ENCODE assay signal across 8 cellular contexts in genomic region chr13:100675660-100676129, GRCh38. TPM values are rescaled to one million over a fixed set of nuclear protein-coding genes. Genes with fewer than 3 reads are reported as not detected.
DNase-seq lines count a peak whose midpoint lies in the region; ATAC-seq, FAIRE-seq and TF ChIP-seq lines count a peak whose summit lies in the region.

No MANE protein-coding gene starts in this region.

- H3K36me3 Mint-ChIP-seq in natural killer cell = no peaks in the 10 kb centered on the region

- H4K20me1 ChIP-seq in Karpas-422 (ENCODE audit: insufficient read depth, low read depth, low read length) = no peaks in the 10 kb centered on the region

- DNase-seq in AG04450 (ENCODE audit: low read depth, low spot score) (no peak), Karpas-422 (peak; percentile 49), cardiac fibroblast (ENCODE audit: low read depth in 2 of 2) (no peak), natural killer cell (peak; percentile 28), GM12892 (ENCODE audit: insufficient read length) (no peak), cortex of kidney (lab: John Stamatoyannopoulos, UW) (no peak), amniotic stem cell (lab: John Stamatoyannopoulos, UW) (no peak)
- no peak for DNase-seq in stimulated activated naive CD4-positive, alpha-beta T cell treated with Interleukin-2 at 50 U/mL for 16 hours (lab: John Stamatoyannopoulos, UW)

- FAIRE-seq in GM12892 (lab: Jason Lieb, UNC) = no peak

- peak overlapping the region; percentile 71 to 95 for H3K27ac Mint-ChIP-seq in natural killer cell

- peaks cover 32 to 42% of the 10 kb centered on the region in 2 donors for H3K4me1 Mint-ChIP-seq in natural killer cell

- no peak for TF ChIP-seq POLR2A in GM12892 (IDR thresholded peaks at IDR 0.05; ENCODE audit: low read depth, low read length)

- peak overlapping the region; percentile 80 for H3K9ac ChIP-seq in Karpas-422 (ENCODE audit: low read length)

- peaks cover 23% of the 10 kb centered on the region for H3K4me1 ChIP-seq in Karpas-422 (ENCODE audit: low read length)

- H3K4me3 Mint-ChIP-seq in natural killer cell = peak overlapping the region; percentile 96

- H3K4me3 ChIP-seq in AG04450 (ENCODE audit: low read depth, low read length) = peak overlapping the region; percentile 83
- peak overlapping the region; percentile 86 for H3K4me3 ChIP-seq in Karpas-422 (ENCODE audit: low read length)
- H3K4me3 ChIP-seq in cardiac fibroblast (replicated peaks in 1 of 2; ENCODE audit: low read depth in 2 of 2, low read length in 2 of 2) = peak overlapping the region; percentile 68 to 83

- peaks cover 33% of the 10 kb centered on the region for H3K79me2 ChIP-seq in Karpas-422 (ENCODE audit: low read length)

- intact Hi-C loops in natural killer cell (cut with micrococcal nuclease) = loop anchor here (10.0 kb wide), 1 partner anchor 1171 kb away; the partner anchor contains the start of gene TM9SF2

- H3K9me3 Mint-ChIP-seq in natural killer cell = no peaks in the 10 kb centered on the region

- ATAC-seq in natural killer cell = no peak

- H3K9me3 ChIP-seq in AG04450 (ENCODE audit: control insufficient read depth, insufficient read depth, low read length) = no peaks in the 10 kb centered on the region
- H3K9me3 ChIP-seq in Karpas-422 (ENCODE audit: low read length) = no peaks in the 10 kb centered on the region

- CTCF ChIA-PET in AG04450 (lab: Charles Lee) = interaction anchor here (1.2 kb wide), 1 partner anchor 452 kb away, joined by 3 read pairs; no protein-coding TSS in a partner anchor

- no peaks in the 10 kb centered on the region; the same call in 1 of the 2 replicates for H3K36me3 ChIP-seq in Karpas-422 (ENCODE audit: insufficient read depth, low read length)

- H3K27ac ChIP-seq in AG04450 (ENCODE audit: low read depth, low read length) (no peak overlapping the region), Karpas-422 (ENCODE audit: low read length) (no peak overlapping the region)

- TF ChIP-seq CTCF in AG04450 (IDR thresholded peaks at IDR 0.05; ENCODE audit: low read depth, low read length) = no peak
- TF ChIP-seq CTCF in cardiac fibroblast (IDR thresholded peaks at IDR 0.05; ENCODE audit: low read depth, low read length) = no peak
- no peak for TF ChIP-seq CTCF in natural killer cell (IDR thresholded peaks at IDR 0.05)

- peaks cover 3% of the 10 kb centered on the region for H3K27me3 ChIP-seq in AG04450 (ENCODE audit: control insufficient read depth, insufficient read depth, low read length)
- H3K27me3 ChIP-seq in Karpas-422 (ENCODE audit: low read length) = 0 out of 2 replicates have a peak, but pooled peaks cover 3% of the 10 kb centered on the region

- H3K9me2 ChIP-seq in Karpas-422 (replicated peaks; ENCODE audit: insufficient read depth, low read length) = no peaks in the 10 kb centered on the region

- H3K27me3 Mint-ChIP-seq in natural killer cell (ENCODE audit: low read depth in 2 of 2) = no peaks in the 10 kb centered on the region

- H3K4me2 ChIP-seq in Karpas-422 (ENCODE audit: low read depth, low read length, poor library complexity, severe bottlenecking) = peak overlapping the region; percentile 88

- POLR2A ChIA-PET in AG04450 (lab: Yijun Ruan, JAX) = interaction anchor here (0.7 kb wide), 1 partner anchor 42 kb away, joined by 5 read pairs; no protein-coding TSS in a partner anchor

- peak overlapping the region; percentile 79 for H2AFZ ChIP-seq in Karpas-422 (ENCODE audit: low read length)

RNA-seq across cellular contexts. Expression of gene TMTC4, which starts 1.1 kb away (rescaled TPM):
- polyA plus RNA-seq in AG04450 (2011; rRNA removed) = 20.8 and 22.2 TPM in 2 replicates
- 19.3 and 20.3 TPM in 2 replicates for polyA minus RNA-seq in AG04450 (2011; rRNA and poly(A)+ RNA removed)
- total RNA-seq in Karpas-422 (2014; rRNA removed; shearing (Covaris generic); ENCODE audit: low replicate concordance) = 62.7 and 66.7 TPM in 2 replicates
- 10 to 100 TPM; 16.2 to 24.9 (median 17.3) TPM for total RNA-seq in natural killer cell
- 7.8 TPM for polyA plus RNA-seq in GM12892 (2012; ENCODE audit: missing spikeins)

Comparison
In these comparisons a context has a peak if more than half of its experiments do, and no peak if none do; other contexts are left out.
1. DNase-seq: peak in Karpas-422 (single experiment) and natural killer cell (single experiment); none in AG04450 (single experiment), cardiac fibroblast (0 of 2), GM12892 (single experiment), cortex of kidney (single experiment), stimulated activated naive CD4-positive, alpha-beta T cell treated with Interleukin-2 at 50 U/mL for 16 hours (single experiment) and amniotic stem cell (single experiment).
2. Peak in every context shown above with its lines, with median percentiles within 50 percentile points of each other: H3K4me3 ChIP-seq.